In genomic region chr17:77145209-77145608, GRCh38 we compare ENCODE assay signal across 8 cellular contexts. TPM values are rescaled to one million over a fixed set of nuclear protein-coding genes. Genes with fewer than 3 reads are reported as not detected.
A peak's percentile ranks its signal among the peaks of the same experiment; 100 is the strongest.
DNase-seq lines count a peak whose midpoint lies in the region; ATAC-seq, FAIRE-seq and TF ChIP-seq lines count a peak whose summit lies in the region.

No MANE protein-coding gene starts in this region.

- intact Hi-C loops in CD4-positive, alpha-beta T cell (cut with DNase I, micrococcal nuclease) = no loop called here
- intact Hi-C loops in dendritic cell treated with granulocyte-macrophage colony-stimulating factor and Interleukin-4, amounts not matched to agents 40 ng/mL and 50 ng/mL, for 4 days (cut with micrococcal nuclease) = no loop called here

- peak overlapping the region; percentile 7 for H3K4me3 Mint-ChIP-seq in CD4-positive, alpha-beta T cell
- H3K4me3 Mint-ChIP-seq in dendritic cell treated with granulocyte-macrophage colony-stimulating factor and Interleukin-4, amounts not matched to agents 40 ng/mL and 50 ng/mL, for 4 days = peak overlapping the region; percentile 33

- H3K9me3 Mint-ChIP-seq in CD4-positive, alpha-beta T cell = no peaks in the 10 kb centered on the region
- no peaks in the 10 kb centered on the region for H3K9me3 Mint-ChIP-seq in dendritic cell treated with granulocyte-macrophage colony-stimulating factor and Interleukin-4, amounts not matched to agents 40 ng/mL and 50 ng/mL, for 4 days

- no peak for FAIRE-seq in H54 (lab: Jason Lieb, UNC)

- H3K4me3 ChIP-seq in neutrophil (ENCODE audit: low read depth in 1 of 2, low read length in 1 of 2) = peak overlapping the region; percentile 54 to 88

- CTCF ChIA-PET in CD4-positive, alpha-beta T cell (lab: Charles Lee) = no interaction called here

- H3K9me3 ChIP-seq in CD4-positive, alpha-beta T cell (ENCODE audit: control insufficient read depth, low read length) = no peaks in the 10 kb centered on the region
- H3K9me3 ChIP-seq in neutrophil = no peaks in the 10 kb centered on the region

- no peaks in the 10 kb centered on the region for H3K27me3 ChIP-seq in CD4-positive, alpha-beta T cell (ENCODE audit: control insufficient read depth, insufficient read depth, low read length)
- H3K27me3 ChIP-seq in neutrophil = no peaks in the 10 kb centered on the region

- peaks cover 65% of the 10 kb centered on the region for H3K4me1 Mint-ChIP-seq in CD4-positive, alpha-beta T cell (ENCODE audit: low read depth)
- H3K4me1 Mint-ChIP-seq in dendritic cell treated with granulocyte-macrophage colony-stimulating factor and Interleukin-4, amounts not matched to agents 40 ng/mL and 50 ng/mL, for 4 days (ENCODE audit: low read depth) = peaks cover 66% of the 10 kb centered on the region

- H3K36me3 ChIP-seq in neutrophil = peaks cover 84% of the 10 kb centered on the region

- no peak for TF ChIP-seq CTCF in CD4-positive, alpha-beta T cell (IDR thresholded peaks at IDR 0.05)
- no peak for TF ChIP-seq CTCF in neutrophil (IDR thresholded peaks at IDR 0.05)

- DNase-seq in CD4-positive, alpha-beta T cell = no peak
- DNase-seq in NCI-H526 treated with DMSO at 0.1 percent for 48 hours (lab: John Stamatoyannopoulos, UW) (peak; percentile 79), H54 (ENCODE audit: insufficient read length, low spot score) (no peak), HCEC 1CT (no peak), NOMO-1 treated with DMSO at 0.1 percent for 48 hours (lab: John Stamatoyannopoulos, UW; ENCODE audit: unreplicated experiment) (no peak)

- TF ChIP-seq POLR2A in H54 (IDR thresholded peaks at IDR 0.05; ENCODE audit: low read depth, low read length) = no peak

- H3K27ac ChIP-seq in CD4-positive, alpha-beta T cell (ENCODE audit: low read depth, low read length) = no peak overlapping the region
- peak overlapping the region; percentile 100 for H3K27ac ChIP-seq in neutrophil

- H3K36me3 Mint-ChIP-seq in CD4-positive, alpha-beta T cell (ENCODE audit: low read depth) = peaks cover 80% of the 10 kb centered on the region
- H3K36me3 Mint-ChIP-seq in dendritic cell treated with granulocyte-macrophage colony-stimulating factor and Interleukin-4, amounts not matched to agents 40 ng/mL and 50 ng/mL, for 4 days (ENCODE audit: low read depth) = peaks cover 82% of the 10 kb centered on the region

- H3K27ac Mint-ChIP-seq in CD4-positive, alpha-beta T cell = no peak overlapping the region
- H3K27ac Mint-ChIP-seq in dendritic cell treated with granulocyte-macrophage colony-stimulating factor and Interleukin-4, amounts not matched to agents 40 ng/mL and 50 ng/mL, for 4 days = peak overlapping the region; percentile 55

- peaks cover 76 to 80% of the 10 kb centered on the region in 2 experiments for H3K4me1 ChIP-seq in neutrophil (ENCODE audit: control insufficient read depth in 1 of 2, insufficient read depth in 1 of 2, low read depth in 1 of 2, low read length in 1 of 2)

- POLR2A ChIA-PET in CD4-positive, alpha-beta T cell (lab: Charles Lee) = no interaction called here

- no peaks in the 10 kb centered on the region for H3K27me3 Mint-ChIP-seq in CD4-positive, alpha-beta T cell
- no peaks in the 10 kb centered on the region for H3K27me3 Mint-ChIP-seq in dendritic cell treated with granulocyte-macrophage colony-stimulating factor and Interleukin-4, amounts not matched to agents 40 ng/mL and 50 ng/mL, for 4 days

- no peak for ATAC-seq in CD4-positive, alpha-beta T cell (ENCODE audit: poor library complexity)
- ATAC-seq in GM21360 (IDR thresholded peaks at IDR 0.05; ENCODE audit: unreplicated experiment) = no peak

RNA-seq across cellular contexts. Expression of gene SEC14L1, which starts 4.4 kb away (rescaled TPM):
- total RNA-seq in CD4-positive, alpha-beta T cell = 10 to 100 TPM; 97.3 to 98.5 TPM
